ENCODE assay signal across 7 cellular contexts in genomic region chr2:36922629-36923028, GRCh38. TPM values are rescaled to one million over a fixed set of nuclear protein-coding genes. Genes with fewer than 3 reads are reported as not detected.
DNase-seq lines count a peak whose midpoint lies in the region; ATAC-seq and TF ChIP-seq lines count a peak whose summit lies in the region.
"Not testable (repeated sequence)": the region's sequence is repeated elsewhere in the genome, so short reads cannot be mapped to it uniquely, and the experiment has no call there.

No MANE protein-coding gene starts in this region.

- H3K27me3 ChIP-seq in CD8-positive, alpha-beta memory T cell (ENCODE audit: insufficient read depth, low read length, poor library complexity, severe bottlenecking) = not testable (repeated sequence)

- not testable (repeated sequence) for H3K36me3 ChIP-seq in CD8-positive, alpha-beta memory T cell (ENCODE audit: insufficient read depth, low read length)

- TF ChIP-seq CTCF in activated CD8-positive, alpha-beta T cell treated with anti-CD3 and anti-CD28 coated beads for 36 hours (IDR thresholded peaks at IDR 0.05); nephron progenitor cell (IDR thresholded peaks at IDR 0.05): not testable (repeated sequence)

- CTCF ChIA-PET in CD8-positive, alpha-beta memory T cell (lab: Charles Lee); activated CD8-positive, alpha-beta T cell treated with anti-CD3 and anti-CD28 coated beads for 36 hours (lab: Charles Lee); activated naive CD4-positive, alpha-beta T cell treated with anti-CD3 and anti-CD28 coated beads, Interleukin-2, amount 10 ng/mL, durations not matched to agents 7 days and 5 days (lab: Charles Lee): not testable (repeated sequence)

- POLR2A ChIA-PET in CD8-positive, alpha-beta memory T cell (lab: Charles Lee); activated CD8-positive, alpha-beta T cell treated with anti-CD3 and anti-CD28 coated beads for 36 hours (lab: Charles Lee): not testable (repeated sequence)

- not testable (repeated sequence) for H3K4me3 ChIP-seq in CD8-positive, alpha-beta memory T cell (ENCODE audit: low read length)

- not testable (repeated sequence) for H3K9me3 Mint-ChIP-seq in CD8-positive, alpha-beta memory T cell; T-helper 2 cell treated with Interferon-gamma antibody and Interleukin-4, amounts not matched to agents 5 μg/mL and 100 μg/mL, for 36 hours; activated CD8-positive, alpha-beta T cell treated with anti-CD3 and anti-CD28 coated beads for 36 hours; activated naive CD4-positive, alpha-beta T cell treated with anti-CD3 and anti-CD28 coated beads, Interleukin-2, amount 10 ng/mL, durations not matched to agents 7 days and 5 days; activated naive CD8-positive, alpha-beta T cell treated with anti-CD3 and anti-CD28 coated beads, Interleukin-2, amount 50 U/mL, for 24 hours; nephron progenitor cell; stimulated activated naive CD8-positive, alpha-beta T cell treated with anti-CD3 and anti-CD28 coated beads, Interleukin-15, Interleukin-2, amounts not matched to agents 100 ng/mL and 50 ng/mL, for 24 hours

- not testable (repeated sequence) for H3K27ac ChIP-seq in CD8-positive, alpha-beta memory T cell (ENCODE audit: low read depth, low read length)

- not testable (repeated sequence) for H3K4me1 ChIP-seq in CD8-positive, alpha-beta memory T cell (ENCODE audit: insufficient read depth, low read length)

- H3K4me1 Mint-ChIP-seq in CD8-positive, alpha-beta memory T cell = peaks cover 33 to 47% (median 47%) of the 10 kb centered on the region in 3 donors
- H3K4me1 Mint-ChIP-seq in T-helper 2 cell treated with Interferon-gamma antibody and Interleukin-4, amounts not matched to agents 5 μg/mL and 100 μg/mL, for 36 hours (ENCODE audit: low read depth) = peaks cover 24% of the 10 kb centered on the region
- peaks cover 38% of the 10 kb centered on the region for H3K4me1 Mint-ChIP-seq in activated CD8-positive, alpha-beta T cell treated with anti-CD3 and anti-CD28 coated beads for 36 hours (ENCODE audit: low read depth)
- H3K4me1 Mint-ChIP-seq in activated naive CD4-positive, alpha-beta T cell treated with anti-CD3 and anti-CD28 coated beads, Interleukin-2, amount 10 ng/mL, durations not matched to agents 7 days and 5 days = peaks cover 30% of the 10 kb centered on the region
- H3K4me1 Mint-ChIP-seq in activated naive CD8-positive, alpha-beta T cell treated with anti-CD3 and anti-CD28 coated beads, Interleukin-2, amount 50 U/mL, for 24 hours = peaks cover 41% of the 10 kb centered on the region
- H3K4me1 Mint-ChIP-seq in nephron progenitor cell = not testable (repeated sequence)
- peaks cover 50% of the 10 kb centered on the region for H3K4me1 Mint-ChIP-seq in stimulated activated naive CD8-positive, alpha-beta T cell treated with anti-CD3 and anti-CD28 coated beads, Interleukin-15, Interleukin-2, amounts not matched to agents 100 ng/mL and 50 ng/mL, for 24 hours (ENCODE audit: low read depth)

- not testable (repeated sequence) for ATAC-seq in activated CD8-positive, alpha-beta T cell treated with anti-CD3 and anti-CD28 coated beads for 36 hours; activated naive CD8-positive, alpha-beta T cell treated with anti-CD3 and anti-CD28 coated beads, Interleukin-2, amount 50 U/mL, for 24 hours

- peak in 1 of 5 donors; percentile 38 for DNase-seq in CD8-positive, alpha-beta memory T cell
- DNase-seq in T-helper 2 cell treated with Interferon-gamma antibody and Interleukin-4, amounts not matched to agents 5 μg/mL and 100 μg/mL, for 36 hours (ENCODE audit: low spot score); activated naive CD8-positive, alpha-beta T cell treated with anti-CD3 and anti-CD28 coated beads, Interleukin-2, amount 50 U/mL, for 24 hours; nephron progenitor cell: not testable (repeated sequence)
- peak; percentile 32 for DNase-seq in activated CD8-positive, alpha-beta T cell treated with anti-CD3 and anti-CD28 coated beads for 36 hours
- DNase-seq in activated naive CD4-positive, alpha-beta T cell treated with anti-CD3 and anti-CD28 coated beads, Interleukin-2, amount 10 ng/mL, durations not matched to agents 7 days and 5 days = peak; percentile 23

- intact Hi-C loops in activated CD8-positive, alpha-beta T cell treated with anti-CD3 and anti-CD28 coated beads for 36 hours (cut with micrococcal nuclease) = not testable (repeated sequence)

- not testable (repeated sequence) for H3K27me3 Mint-ChIP-seq in CD8-positive, alpha-beta memory T cell; T-helper 2 cell treated with Interferon-gamma antibody and Interleukin-4, amounts not matched to agents 5 μg/mL and 100 μg/mL, for 36 hours (ENCODE audit: low read depth); activated CD8-positive, alpha-beta T cell treated with anti-CD3 and anti-CD28 coated beads for 36 hours; activated naive CD4-positive, alpha-beta T cell treated with anti-CD3 and anti-CD28 coated beads, Interleukin-2, amount 10 ng/mL, durations not matched to agents 7 days and 5 days; activated naive CD8-positive, alpha-beta T cell treated with anti-CD3 and anti-CD28 coated beads, Interleukin-2, amount 50 U/mL, for 24 hours; nephron progenitor cell (ENCODE audit: low read depth, poor library complexity); stimulated activated naive CD8-positive, alpha-beta T cell treated with anti-CD3 and anti-CD28 coated beads, Interleukin-15, Interleukin-2, amounts not matched to agents 100 ng/mL and 50 ng/mL, for 24 hours

- H3K9me3 ChIP-seq in CD8-positive, alpha-beta memory T cell (ENCODE audit: low read length) = not testable (repeated sequence)

- H3K4me3 Mint-ChIP-seq in CD8-positive, alpha-beta memory T cell = peak overlapping the region in 1 of 7 donors; percentile 10
- H3K4me3 Mint-ChIP-seq in T-helper 2 cell treated with Interferon-gamma antibody and Interleukin-4, amounts not matched to agents 5 μg/mL and 100 μg/mL, for 36 hours = peak overlapping the region; percentile 21
- peak overlapping the region; percentile 11 for H3K4me3 Mint-ChIP-seq in activated CD8-positive, alpha-beta T cell treated with anti-CD3 and anti-CD28 coated beads for 36 hours
- H3K4me3 Mint-ChIP-seq in activated naive CD4-positive, alpha-beta T cell treated with anti-CD3 and anti-CD28 coated beads, Interleukin-2, amount 10 ng/mL, durations not matched to agents 7 days and 5 days; activated naive CD8-positive, alpha-beta T cell treated with anti-CD3 and anti-CD28 coated beads, Interleukin-2, amount 50 U/mL, for 24 hours; nephron progenitor cell; stimulated activated naive CD8-positive, alpha-beta T cell treated with anti-CD3 and anti-CD28 coated beads, Interleukin-15, Interleukin-2, amounts not matched to agents 100 ng/mL and 50 ng/mL, for 24 hours: not testable (repeated sequence)

- peaks cover 4 to 20% (median 19%) of the 10 kb centered on the region in 3 donors for H3K36me3 Mint-ChIP-seq in CD8-positive, alpha-beta memory T cell
- peaks cover 21% of the 10 kb centered on the region for H3K36me3 Mint-ChIP-seq in T-helper 2 cell treated with Interferon-gamma antibody and Interleukin-4, amounts not matched to agents 5 μg/mL and 100 μg/mL, for 36 hours (ENCODE audit: low read depth)
- H3K36me3 Mint-ChIP-seq in activated CD8-positive, alpha-beta T cell treated with anti-CD3 and anti-CD28 coated beads for 36 hours (ENCODE audit: low read depth) = peaks cover 18% of the 10 kb centered on the region
- H3K36me3 Mint-ChIP-seq in activated naive CD4-positive, alpha-beta T cell treated with anti-CD3 and anti-CD28 coated beads, Interleukin-2, amount 10 ng/mL, durations not matched to agents 7 days and 5 days = peaks cover 23% of the 10 kb centered on the region
- peaks cover 15% of the 10 kb centered on the region for H3K36me3 Mint-ChIP-seq in activated naive CD8-positive, alpha-beta T cell treated with anti-CD3 and anti-CD28 coated beads, Interleukin-2, amount 50 U/mL, for 24 hours (ENCODE audit: low read depth)
- H3K36me3 Mint-ChIP-seq in nephron progenitor cell (ENCODE audit: low read depth) = peaks cover 33% of the 10 kb centered on the region
- peaks cover 12% of the 10 kb centered on the region for H3K36me3 Mint-ChIP-seq in stimulated activated naive CD8-positive, alpha-beta T cell treated with anti-CD3 and anti-CD28 coated beads, Interleukin-15, Interleukin-2, amounts not matched to agents 100 ng/mL and 50 ng/mL, for 24 hours (ENCODE audit: low read depth)

- H3K27ac Mint-ChIP-seq in CD8-positive, alpha-beta memory T cell = peak overlapping the region in 5 of 8 donors; percentile 15 to 95 (median 40)
- H3K27ac Mint-ChIP-seq in T-helper 2 cell treated with Interferon-gamma antibody and Interleukin-4, amounts not matched to agents 5 μg/mL and 100 μg/mL, for 36 hours = peak overlapping the region; percentile 63
- peak overlapping the region; percentile 84 for H3K27ac Mint-ChIP-seq in activated CD8-positive, alpha-beta T cell treated with anti-CD3 and anti-CD28 coated beads for 36 hours
- H3K27ac Mint-ChIP-seq in activated naive CD4-positive, alpha-beta T cell treated with anti-CD3 and anti-CD28 coated beads, Interleukin-2, amount 10 ng/mL, durations not matched to agents 7 days and 5 days = not testable (repeated sequence)
- H3K27ac Mint-ChIP-seq in activated naive CD8-positive, alpha-beta T cell treated with anti-CD3 and anti-CD28 coated beads, Interleukin-2, amount 50 U/mL, for 24 hours = peak overlapping the region; percentile 73
- peak overlapping the region; percentile 79 for H3K27ac Mint-ChIP-seq in nephron progenitor cell
- H3K27ac Mint-ChIP-seq in stimulated activated naive CD8-positive, alpha-beta T cell treated with anti-CD3 and anti-CD28 coated beads, Interleukin-15, Interleukin-2, amounts not matched to agents 100 ng/mL and 50 ng/mL, for 24 hours = peak overlapping the region; percentile 77

RNA-seq across cellular contexts. Expression of gene STRN, which starts 43.7 kb away (rescaled TPM):
- 10 to 100 TPM; 26.9 to 28.3 TPM for total RNA-seq in CD8-positive, alpha-beta memory T cell
- polyA plus RNA-seq in CD8-positive, alpha-beta memory T cell = 10.5 TPM
- 10 to 100 TPM; 24.0 to 25.9 TPM for total RNA-seq in activated CD8-positive, alpha-beta T cell treated with anti-CD3 and anti-CD28 coated beads for 36 hours
